Comparison of ENCODE assay signal across 6 cellular contexts in the genomic region with DNA sequence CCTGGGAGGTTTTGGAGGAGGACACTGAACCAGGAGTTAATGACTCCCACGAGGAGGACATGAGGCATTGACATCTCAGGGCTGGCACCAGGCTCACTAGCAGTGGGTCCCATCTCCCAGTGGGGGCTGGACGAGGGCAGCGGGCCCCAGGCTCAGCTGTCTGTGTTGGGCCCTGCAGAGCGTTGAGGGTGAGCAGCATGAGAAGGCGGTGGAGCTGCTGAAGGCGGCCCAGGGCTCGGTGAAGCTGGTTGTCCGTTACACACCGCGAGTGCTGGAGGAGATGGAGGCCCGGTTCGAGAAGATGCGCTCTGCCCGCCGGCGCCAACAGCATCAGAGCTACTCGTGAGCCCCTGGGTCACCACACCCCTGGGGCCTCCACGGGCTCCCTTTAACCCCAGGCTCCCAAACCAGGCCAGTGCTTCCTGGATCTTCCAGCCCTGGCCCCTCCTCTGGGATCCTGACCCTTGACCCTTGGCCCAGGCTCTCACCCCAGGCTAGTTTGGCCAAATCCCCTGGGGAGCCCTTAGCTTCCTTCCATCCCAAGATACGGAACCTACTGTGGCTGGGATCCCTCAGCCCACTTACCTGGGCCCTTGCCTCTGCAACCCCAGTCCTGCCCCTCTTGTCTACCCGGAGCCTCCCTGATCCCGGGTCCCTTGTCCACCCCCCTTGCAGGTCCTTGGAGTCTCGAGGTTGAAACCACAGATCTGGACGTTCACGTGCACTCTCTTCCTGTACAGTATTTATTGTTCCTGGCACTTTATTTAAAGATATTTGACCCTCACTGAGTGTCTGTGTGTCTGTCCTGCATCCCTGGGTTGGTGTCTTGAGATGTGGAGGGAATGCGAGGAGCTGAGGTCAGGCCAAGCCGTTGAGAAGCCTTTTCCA. TPM values are rescaled to one million over a fixed set of nuclear protein-coding genes. Genes with fewer than 3 reads are reported as not detected.
DNase-seq lines count a peak whose midpoint lies in the region.

No MANE protein-coding gene starts in this region.

- H3K36me3 ChIP-seq in trophoblast cell (ENCODE audit: control insufficient read depth in 1 of 2, insufficient read depth in 2 of 2, low read length in 2 of 2) = peaks cover 2 to 6% of the 10 kb centered on the region in 2 experiments

- H3K4me2 ChIP-seq in trophoblast cell (ENCODE audit: low read length) = peak overlapping the region; percentile 87

- H3K27me3 Mint-ChIP-seq in IgD-negative memory B cell = peaks cover 7% of the 10 kb centered on the region
- H3K27me3 Mint-ChIP-seq in dendritic cell treated with granulocyte-macrophage colony-stimulating factor and Interleukin-4, amounts not matched to agents 40 ng/mL and 50 ng/mL, for 4 days = peaks cover 36% of the 10 kb centered on the region

- peak overlapping the region; percentile 27 for H4K12ac ChIP-seq in trophoblast cell (ENCODE audit: low read depth, low read length)

- WGBS in trophoblast cell (ENCODE audit: extremely low coverage, insufficient coverage, insufficient read length) = no CpG with 5 or more reads among the region's 26 CpGs

- H3K36me3 Mint-ChIP-seq in IgD-negative memory B cell = no peaks in the 10 kb centered on the region
- H3K36me3 Mint-ChIP-seq in dendritic cell treated with granulocyte-macrophage colony-stimulating factor and Interleukin-4, amounts not matched to agents 40 ng/mL and 50 ng/mL, for 4 days (ENCODE audit: low read depth) = peaks cover 15% of the 10 kb centered on the region

- H2BK12ac ChIP-seq in trophoblast cell (ENCODE audit: low read length) = peak overlapping the region; percentile 15

- peak overlapping the region; percentile 78 to 95 (median 88) for H3K4me3 Mint-ChIP-seq in IgD-negative memory B cell
- peak overlapping the region; percentile 81 for H3K4me3 Mint-ChIP-seq in dendritic cell treated with granulocyte-macrophage colony-stimulating factor and Interleukin-4, amounts not matched to agents 40 ng/mL and 50 ng/mL, for 4 days

- peak overlapping the region; percentile 23 for H3K9ac ChIP-seq in trophoblast cell (ENCODE audit: low read length)

- DNase-seq in trophoblast cell = no peak
- no peak for DNase-seq in GDM1 (lab: John Stamatoyannopoulos, UW)
- DNase-seq in NCI-H2171 (lab: John Stamatoyannopoulos, UW) = no peak
- DNase-seq in NCI-H1417 treated with DMSO at 0.1 percent for 48 hours (lab: John Stamatoyannopoulos, UW) = no peak

- H2AK5ac ChIP-seq in trophoblast cell (ENCODE audit: low read length) = peak overlapping the region; percentile 32

- H3K4me1 ChIP-seq in trophoblast cell (ENCODE audit: control insufficient read depth in 1 of 2, insufficient read depth in 2 of 2, low read length in 2 of 2) = peaks cover 12 to 23% of the 10 kb centered on the region in 2 experiments

- no peaks in the 10 kb centered on the region for H3K9me3 Mint-ChIP-seq in IgD-negative memory B cell
- peaks cover 7% of the 10 kb centered on the region for H3K9me3 Mint-ChIP-seq in dendritic cell treated with granulocyte-macrophage colony-stimulating factor and Interleukin-4, amounts not matched to agents 40 ng/mL and 50 ng/mL, for 4 days

- H3K23ac ChIP-seq in trophoblast cell (ENCODE audit: low read length) = no peak overlapping the region

- peak overlapping the region; percentile 79 for H3K27ac ChIP-seq in trophoblast cell (ENCODE audit: low read depth, low read length)

- H4K8ac ChIP-seq in trophoblast cell (ENCODE audit: low read depth, low read length) = peak overlapping the region; percentile 92

- H3K4me1 Mint-ChIP-seq in IgD-negative memory B cell = peaks cover 23 to 27% (median 24%) of the 10 kb centered on the region in 3 donors
- H3K4me1 Mint-ChIP-seq in dendritic cell treated with granulocyte-macrophage colony-stimulating factor and Interleukin-4, amounts not matched to agents 40 ng/mL and 50 ng/mL, for 4 days (ENCODE audit: low read depth) = peaks cover 65% of the 10 kb centered on the region

- H3K4me3 ChIP-seq in trophoblast cell (ENCODE audit: low read depth, low read length) = peak overlapping the region; percentile 64

- peak overlapping the region; percentile 80 for H2AFZ ChIP-seq in trophoblast cell (ENCODE audit: insufficient read depth, low read length, poor library complexity)

- peaks cover 3% of the 10 kb centered on the region for H3K27me3 ChIP-seq in trophoblast cell (ENCODE audit: insufficient read depth, low read length)

- peaks cover 13% of the 10 kb centered on the region for H3K79me1 ChIP-seq in trophoblast cell (ENCODE audit: low read length)

- peak overlapping the region; percentile 86 to 98 (median 92) for H3K27ac Mint-ChIP-seq in IgD-negative memory B cell
- H3K27ac Mint-ChIP-seq in dendritic cell treated with granulocyte-macrophage colony-stimulating factor and Interleukin-4, amounts not matched to agents 40 ng/mL and 50 ng/mL, for 4 days = peak overlapping the region; percentile 99

- peak overlapping the region; percentile 10 for H2BK5ac ChIP-seq in trophoblast cell (ENCODE audit: low read depth, low read length, poor library complexity)

- peak overlapping the region; percentile 3 for H4K91ac ChIP-seq in trophoblast cell (ENCODE audit: low read depth, low read length)

- peaks cover 3% of the 10 kb centered on the region for H3K9me3 ChIP-seq in trophoblast cell (ENCODE audit: insufficient read depth, low read depth, low read length)

- H3K79me2 ChIP-seq in trophoblast cell (ENCODE audit: control insufficient read depth, insufficient read depth, low read length, poor library complexity) = peaks cover 7% of the 10 kb centered on the region

- no peak overlapping the region for H2BK120ac ChIP-seq in trophoblast cell (ENCODE audit: insufficient read depth, low read length, poor library complexity)

- peak overlapping the region; percentile 98 for H3K14ac ChIP-seq in trophoblast cell (ENCODE audit: low read length)

- peak overlapping the region; percentile 11 for H3K18ac ChIP-seq in trophoblast cell (ENCODE audit: low read length)

- intact Hi-C loops in dendritic cell treated with granulocyte-macrophage colony-stimulating factor and Interleukin-4, amounts not matched to agents 40 ng/mL and 50 ng/mL, for 4 days (cut with micrococcal nuclease) = loop anchor here (2.0 kb wide), 1 partner anchor 31 kb away; no protein-coding TSS in a partner anchor

- peak overlapping the region; percentile 17 for H3K4ac ChIP-seq in trophoblast cell (ENCODE audit: low read depth, low read length)

RNA-seq across cellular contexts. Expression of a gene that starts 1.0 kb away (rescaled TPM):
- polyA plus RNA-seq in IgD-negative memory B cell = 2.6 TPM
- 2.0 and 2.7 TPM in 2 replicates for polyA plus RNA-seq in trophoblast cell (2013)

RNA-seq across cellular contexts. Expression of a gene that starts 1.4 kb away (rescaled TPM):
- polyA plus RNA-seq in IgD-negative memory B cell = not detected
- 4.6 and 5.4 TPM in 2 replicates for polyA plus RNA-seq in trophoblast cell (2013)

RNA-seq across cellular contexts. Expression of a gene that starts 3.8 kb away (rescaled TPM):
- polyA plus RNA-seq in IgD-negative memory B cell = 8.3 TPM
- 5.3 and 5.4 TPM in 2 replicates for polyA plus RNA-seq in trophoblast cell (2013)

RNA-seq across cellular contexts. Expression of a gene that starts 32.7 kb away (rescaled TPM):
- 67.0 TPM for polyA plus RNA-seq in IgD-negative memory B cell
- polyA plus RNA-seq in trophoblast cell (2013) = 265 and 271 TPM in 2 replicates

RNA-seq across cellular contexts. Expression of a gene that starts 37.3 kb away (rescaled TPM):
- polyA plus RNA-seq in IgD-negative memory B cell = not detected
- polyA plus RNA-seq in trophoblast cell (2013) = 0.15 and 0.18 TPM in 2 replicates
